23 cellular contexts compared by ENCODE assay signal in genomic region chr2:220811952-220812570, GRCh38.
DNase-seq lines count a peak whose midpoint lies in the region; ATAC-seq, FAIRE-seq and TF ChIP-seq lines count a peak whose summit lies in the region.
"Had no signal": no experiment of that assay in that cellular context is flagged by ENCODE, and none has a peak within 500 bp of the region (broad histone marks: within the 10 kb centered on the region; RNA-seq: fewer than 3 reads in every experiment).

No MANE protein-coding gene starts in this region.

- H3K27me3 ChIP-seq in breast epithelium, result no peaks in the 10 kb centered on the region
- no peaks in the 10 kb centered on the region for H3K27me3 ChIP-seq in uterus

- no peaks in the 10 kb centered on the region for H3K36me3 ChIP-seq in breast epithelium
- no peaks in the 10 kb centered on the region for H3K36me3 ChIP-seq in uterus
- H3K36me3 ChIP-seq: HAP-1 had no signal

- no peak overlapping the region for H3K4me3 Mint-ChIP-seq in MCF 10A (ENCODE audit: unreplicated experiment)
- no peak overlapping the region for H3K4me3 Mint-ChIP-seq in natural killer cell
- H3K4me3 Mint-ChIP-seq: activated naive CD8-positive, alpha-beta T cell treated with anti-CD3 and anti-CD28 coated beads, Interleukin-2, amount 10 ng/mL, durations not matched to agents 7 days and 5 days; CD4-positive, alpha-beta T cell; endodermal cell; naive thymus-derived CD8-positive, alpha-beta T cell; stimulated activated naive CD8-positive, alpha-beta T cell treated with anti-CD3 and anti-CD28 coated beads, Interleukin-15, Interleukin-2, amounts not matched to agents 100 ng/mL and 50 ng/mL, for 24 hours had no signal

- no peak for ATAC-seq in natural killer cell
- ATAC-seq: naive thymus-derived CD8-positive, alpha-beta T cell had no signal

- CTCF ChIA-PET in MCF 10A (lab: Yijun Ruan, JAX), result no interaction called here

- H3K27ac ChIP-seq in breast epithelium (no peak overlapping the region), uterus (no peak overlapping the region)

- no peak overlapping the region for H3K27ac Mint-ChIP-seq in MCF 10A (ENCODE audit: low read depth, unreplicated experiment)
- H3K27ac Mint-ChIP-seq in natural killer cell, result no peak overlapping the region
- H3K27ac Mint-ChIP-seq: activated naive CD8-positive, alpha-beta T cell treated with anti-CD3 and anti-CD28 coated beads, Interleukin-2, amount 10 ng/mL, durations not matched to agents 7 days and 5 days; CD4-positive, alpha-beta T cell; endodermal cell; naive thymus-derived CD8-positive, alpha-beta T cell; progenitor cell of endocrine pancreas; stimulated activated naive CD8-positive, alpha-beta T cell treated with anti-CD3 and anti-CD28 coated beads, Interleukin-15, Interleukin-2, amounts not matched to agents 100 ng/mL and 50 ng/mL, for 24 hours had no signal

- H3K9me3 ChIP-seq in breast epithelium (no peaks in the 10 kb centered on the region), uterus (no peaks in the 10 kb centered on the region)
- H3K9me3 ChIP-seq: HAP-1 had no signal

- TF ChIP-seq POLR2A in breast epithelium (IDR thresholded peaks at IDR 0.05) (no peak), uterus (IDR thresholded peaks at IDR 0.05) (no peak)

- TF ChIP-seq CTCF in MCF 10A (IDR thresholded peaks at IDR 0.05; ENCODE audit: unreplicated experiment) (no peak), breast epithelium (IDR thresholded peaks at IDR 0.05) (no peak), fibroblast of mammary gland (conservative IDR thresholded peaks at IDR 0.05; ENCODE audit: control insufficient read depth, insufficient read depth, low read depth, low read length) (no peak), natural killer cell (IDR thresholded peaks at IDR 0.05) (no peak), uterus (IDR thresholded peaks at IDR 0.05) (no peak)

- intact Hi-C loops in MCF 10A (cut with micrococcal nuclease) (no loop called here), breast epithelium (cut with DNase I; ENCODE audit: low total_unique reads) (no loop called here), natural killer cell (cut with micrococcal nuclease) (no loop called here), uterus (cut with DNase I; ENCODE audit: low total_unique reads) (no loop called here)

- H3K4me3 ChIP-seq in breast epithelium (no peak overlapping the region), fibroblast of mammary gland (ENCODE audit: control insufficient read depth, low read depth, low read length) (no peak overlapping the region), uterus (no peak overlapping the region)
- H3K4me3 ChIP-seq: HAP-1 had no signal

- H3K4me1 ChIP-seq in breast epithelium, result no peaks in the 10 kb centered on the region
- no peaks in the 10 kb centered on the region for H3K4me1 ChIP-seq in uterus
- H3K4me1 ChIP-seq: HAP-1 had no signal

- H3K9me3 Mint-ChIP-seq in MCF 10A (ENCODE audit: unreplicated experiment) (no peaks in the 10 kb centered on the region), natural killer cell (peaks cover 0 to 2% of the 10 kb centered on the region in 2 donors)
- H3K9me3 Mint-ChIP-seq: activated naive CD8-positive, alpha-beta T cell treated with anti-CD3 and anti-CD28 coated beads, Interleukin-2, amount 10 ng/mL, durations not matched to agents 7 days and 5 days; CD4-positive, alpha-beta T cell; endodermal cell had no signal

- H3K27me3 Mint-ChIP-seq in MCF 10A (ENCODE audit: insufficient read depth, unreplicated experiment), result no peaks in the 10 kb centered on the region
- H3K27me3 Mint-ChIP-seq in natural killer cell (ENCODE audit: low read depth in 2 of 2), result no peaks in the 10 kb centered on the region
- H3K27me3 Mint-ChIP-seq: activated naive CD8-positive, alpha-beta T cell treated with anti-CD3 and anti-CD28 coated beads, Interleukin-2, amount 10 ng/mL, durations not matched to agents 7 days and 5 days; CD4-positive, alpha-beta T cell; naive thymus-derived CD8-positive, alpha-beta T cell; progenitor cell of endocrine pancreas; stimulated activated naive CD8-positive, alpha-beta T cell treated with anti-CD3 and anti-CD28 coated beads, Interleukin-15, Interleukin-2, amounts not matched to agents 100 ng/mL and 50 ng/mL, for 24 hours had no signal

- FAIRE-seq in RCC 7860 (lab: Jason Lieb, UNC), result peak; percentile 72
- no peak for FAIRE-seq in urothelium cell line (lab: Jason Lieb, UNC)
- FAIRE-seq: A204.1, frontal cortex, TTC549 had no signal

- DNase-seq in MCF 10A (ENCODE audit: unreplicated experiment) (peak; percentile 24), breast epithelium (ENCODE audit: low spot score in 2 of 2) (no peak), RCC 7860 (ENCODE audit: low spot score) (peak; percentile 69), fibroblast of mammary gland (ENCODE audit: low read depth) (peak; percentile 8), urothelium cell line (ENCODE audit: low spot score) (peak; percentile 48), natural killer cell (no peak), uterus (no peak), NCI-H2081 treated with DMSO at 0.1 percent for 48 hours (lab: John Stamatoyannopoulos, UW) (no peak)
- DNase-seq: activated naive CD8-positive, alpha-beta T cell treated with anti-CD3 and anti-CD28 coated beads, Interleukin-2, amount 10 ng/mL, durations not matched to agents 7 days and 5 days; activated T-cell treated with anti-CD3 and anti-CD28 coated beads, Interleukin-2, amount 50 U/mL, for 1 hour; CD4-positive, alpha-beta T cell; endodermal cell; MM.1S; naive thymus-derived CD8-positive, alpha-beta T cell; NCI-H2029; NCI-H524 treated with DMSO at 0.1 percent for 48 hours; OCI-M1 had no signal

- H3K36me3 Mint-ChIP-seq in MCF 10A (ENCODE audit: insufficient read depth, unreplicated experiment) (no peaks in the 10 kb centered on the region), natural killer cell (no peaks in the 10 kb centered on the region)
- H3K36me3 Mint-ChIP-seq: activated naive CD8-positive, alpha-beta T cell treated with anti-CD3 and anti-CD28 coated beads, Interleukin-2, amount 10 ng/mL, durations not matched to agents 7 days and 5 days; naive thymus-derived CD8-positive, alpha-beta T cell had no signal

- POLR2A ChIA-PET in MCF 10A (lab: Yijun Ruan, JAX), result no interaction called here

- no TSS peak for BruUV-seq in MCF 10A (replicated peaks; lab: Mats Ljungman, UMichigan)

- H3K4me1 Mint-ChIP-seq in MCF 10A (ENCODE audit: insufficient read depth, unreplicated experiment) (peaks cover 14% of the 10 kb centered on the region), natural killer cell (no peaks in the 10 kb centered on the region)
- H3K4me1 Mint-ChIP-seq: activated naive CD8-positive, alpha-beta T cell treated with anti-CD3 and anti-CD28 coated beads, Interleukin-2, amount 10 ng/mL, durations not matched to agents 7 days and 5 days; endodermal cell; naive thymus-derived CD8-positive, alpha-beta T cell had no signal

Comparison
In these comparisons a context has a peak if more than half of its experiments do, and no peak if none do; other contexts are left out.
1. DNase-seq: peak in MCF 10A (single experiment), RCC 7860 (single experiment), fibroblast of mammary gland (single experiment) and urothelium cell line (single experiment); none in breast epithelium (0 of 2), natural killer cell (single experiment), uterus (0 of 2) and NCI-H2081 treated with DMSO at 0.1 percent for 48 hours (single experiment).